ENCODE assay signal across 14 cellular contexts in the genomic region with DNA sequence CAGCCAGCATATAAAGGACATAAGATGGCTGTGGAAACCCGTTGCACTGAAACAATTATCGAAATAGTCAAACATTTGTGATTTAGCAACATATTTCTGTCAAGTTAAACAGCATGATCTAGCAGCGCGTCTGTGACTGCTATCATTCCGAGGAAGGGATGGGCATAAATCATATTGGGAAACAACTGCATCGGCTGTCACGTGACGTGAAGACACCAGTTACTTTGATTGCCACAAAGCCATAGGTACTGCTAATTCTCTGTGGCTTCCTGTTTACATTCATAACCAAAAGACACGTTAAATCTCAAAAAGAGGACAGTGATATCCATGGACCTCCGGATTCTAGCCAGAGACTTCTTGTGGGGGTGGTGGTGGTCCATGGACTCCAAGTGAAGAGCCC.
DNase-seq lines count a peak whose midpoint lies in the region; ATAC-seq and TF ChIP-seq lines count a peak whose summit lies in the region.
"Had no signal": no experiment of that assay in that cellular context is flagged by ENCODE, and none has a peak within 500 bp of the region (broad histone marks: within the 10 kb centered on the region; RNA-seq: fewer than 3 reads in every experiment).

No MANE protein-coding gene starts in this region.

- peaks cover 50% of the 10 kb centered on the region for H3K4me1 Mint-ChIP-seq in activated naive CD4-positive, alpha-beta T cell treated with anti-CD3 and anti-CD28 coated beads for 36 hours (ENCODE audit: low read depth)

- no peak for TF ChIP-seq CTCF in colonic mucosa (IDR thresholded peaks at IDR 0.05)

- H3K9me3 ChIP-seq in colonic mucosa = no peaks in the 10 kb centered on the region
- H3K9me3 ChIP-seq: gastroesophageal sphincter, vagina had no signal

- H3K9me3 Mint-ChIP-seq in activated naive CD4-positive, alpha-beta T cell treated with anti-CD3 and anti-CD28 coated beads for 36 hours = no peaks in the 10 kb centered on the region
- no peaks in the 10 kb centered on the region for H3K9me3 Mint-ChIP-seq in activated naive CD4-positive, alpha-beta T cell treated with anti-CD3 and anti-CD28 coated beads, Interleukin-2, amount 50 U/mL, for 72 hours

- H3K4me3 Mint-ChIP-seq in activated naive CD4-positive, alpha-beta T cell treated with anti-CD3 and anti-CD28 coated beads for 36 hours = no peak overlapping the region

- peak; percentile 72 for DNase-seq in activated naive CD4-positive, alpha-beta T cell treated with anti-CD3 and anti-CD28 coated beads for 36 hours
- no peak for DNase-seq in activated naive CD4-positive, alpha-beta T cell treated with anti-CD3 and anti-CD28 coated beads, Interleukin-2, amount 50 U/mL, for 72 hours (ENCODE audit: low spot score in 2 of 2)
- DNase-seq in NOMO-1 (lab: John Stamatoyannopoulos, UW; ENCODE audit: unreplicated experiment in 2 of 2) (peak; percentile 37 to 90), iris pigment epithelial cell (ENCODE audit: low read depth) (peak; percentile 39), HCEC 1CT (no peak), colonic mucosa (no peak)
- DNase-seq in activated CD4-positive, alpha-beta T cell treated with anti-CD3 and anti-CD28 coated beads, Interleukin-2, amount 50 U/mL, for 48 hours = peak; percentile 18 to 27
- DNase-seq: DMS79 treated with DMSO at 0.1 percent for 48 hours; midbrain; NCI-H2107; NK-92 treated with Interleukin-12 subunit alpha and Interleukin-12 subunit beta, amount 100 ng/mL, for 24 hours had no signal

- no peaks in the 10 kb centered on the region for H3K36me3 Mint-ChIP-seq in activated naive CD4-positive, alpha-beta T cell treated with anti-CD3 and anti-CD28 coated beads for 36 hours (ENCODE audit: low read depth)
- H3K36me3 Mint-ChIP-seq in activated naive CD4-positive, alpha-beta T cell treated with anti-CD3 and anti-CD28 coated beads, Interleukin-2, amount 50 U/mL, for 72 hours = no peaks in the 10 kb centered on the region

- no peaks in the 10 kb centered on the region for H3K36me3 ChIP-seq in colonic mucosa
- H3K36me3 ChIP-seq: gastroesophageal sphincter, vagina had no signal

- peaks cover 23% of the 10 kb centered on the region for H3K27me3 ChIP-seq in colonic mucosa

- H3K4me3 ChIP-seq in colonic mucosa = no peak overlapping the region
- H3K4me3 ChIP-seq: gastroesophageal sphincter, vagina had no signal

- H3K27me3 Mint-ChIP-seq in activated naive CD4-positive, alpha-beta T cell treated with anti-CD3 and anti-CD28 coated beads for 36 hours (ENCODE audit: low read depth) = no peaks in the 10 kb centered on the region

- intact Hi-C loops in activated naive CD4-positive, alpha-beta T cell treated with anti-CD3 and anti-CD28 coated beads for 36 hours (cut with micrococcal nuclease) = no loop called here
- intact Hi-C loops in colonic mucosa (cut with DNase I) = no loop called here

- no peak overlapping the region for H3K27ac ChIP-seq in colonic mucosa
- H3K27ac ChIP-seq: gastroesophageal sphincter, vagina had no signal

- CTCF ChIA-PET in activated naive CD4-positive, alpha-beta T cell treated with anti-CD3 and anti-CD28 coated beads for 36 hours (lab: Charles Lee) = no interaction called here

- peaks cover 5% of the 10 kb centered on the region for H3K4me1 ChIP-seq in colonic mucosa

- no peak for ATAC-seq in activated naive CD4-positive, alpha-beta T cell treated with anti-CD3 and anti-CD28 coated beads, Interleukin-2, amount 50 U/mL, for 72 hours
- no peak for ATAC-seq in HG03280 (IDR thresholded peaks at IDR 0.05; ENCODE audit: unreplicated experiment)
- ATAC-seq: gastroesophageal sphincter had no signal

- H3K9ac ChIP-seq in colonic mucosa (ENCODE audit: low read depth in 2 of 2, low read length in 2 of 2) = no peak overlapping the region

- peak overlapping the region; percentile 68 for H3K27ac Mint-ChIP-seq in activated naive CD4-positive, alpha-beta T cell treated with anti-CD3 and anti-CD28 coated beads for 36 hours
- H3K27ac Mint-ChIP-seq in activated naive CD4-positive, alpha-beta T cell treated with anti-CD3 and anti-CD28 coated beads, Interleukin-2, amount 50 U/mL, for 72 hours = peak overlapping the region in 1 of 2 donors; percentile 36

Comparison
In these comparisons a context has a peak if more than half of its experiments do, and no peak if none do; other contexts are left out.
1. DNase-seq: peak in activated naive CD4-positive, alpha-beta T cell treated with anti-CD3 and anti-CD28 coated beads for 36 hours (single experiment), NOMO-1 (2 of 2), activated CD4-positive, alpha-beta T cell treated with anti-CD3 and anti-CD28 coated beads, Interleukin-2, amount 50 U/mL, for 48 hours (2 of 2) and iris pigment epithelial cell (single experiment); none in activated naive CD4-positive, alpha-beta T cell treated with anti-CD3 and anti-CD28 coated beads, Interleukin-2, amount 50 U/mL, for 72 hours (0 of 2), HCEC 1CT (single experiment) and colonic mucosa (single experiment).